Comparison of ENCODE assay signal across 6 cellular contexts in the genomic region with DNA sequence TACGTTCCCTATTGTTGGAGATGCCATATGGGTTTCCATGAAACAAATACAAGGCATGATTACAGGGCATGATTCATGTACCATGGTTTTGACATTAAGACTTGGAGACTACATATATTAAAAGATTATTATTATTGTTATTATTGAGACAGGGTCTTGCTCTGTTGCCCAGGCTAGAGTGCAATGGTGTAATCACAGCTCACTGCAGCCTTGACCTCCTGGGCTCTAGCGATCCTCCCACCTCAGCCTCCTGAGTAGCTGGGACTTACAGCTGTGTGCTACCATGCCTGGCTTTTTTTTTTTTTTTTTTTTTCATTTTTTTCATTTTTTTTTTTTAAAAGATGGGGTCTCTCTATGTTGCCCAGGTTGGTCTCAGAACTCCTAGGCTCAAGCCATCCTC.
"Had no signal": no experiment of that assay in that cellular context is flagged by ENCODE, and none has a peak within 500 bp of the region (broad histone marks: within the 10 kb centered on the region; RNA-seq: fewer than 3 reads in every experiment).

No MANE protein-coding gene starts in this region.

- H3K4me3 ChIP-seq: GM23338 had no signal

- ATAC-seq: GM23338 had no signal

- H2AFZ ChIP-seq: GM23338 had no signal

- H3K27ac ChIP-seq: HL-60, KMS-11 had no signal

- H3K9ac ChIP-seq: KMS-11 had no signal

- FAIRE-seq: H1, H54 had no signal

- DNase-seq: H9 had no signal

- H3K4me2 ChIP-seq: GM23338, KMS-11 had no signal
